ENCODE assay signal across 1 cellular context in the genomic region with DNA sequence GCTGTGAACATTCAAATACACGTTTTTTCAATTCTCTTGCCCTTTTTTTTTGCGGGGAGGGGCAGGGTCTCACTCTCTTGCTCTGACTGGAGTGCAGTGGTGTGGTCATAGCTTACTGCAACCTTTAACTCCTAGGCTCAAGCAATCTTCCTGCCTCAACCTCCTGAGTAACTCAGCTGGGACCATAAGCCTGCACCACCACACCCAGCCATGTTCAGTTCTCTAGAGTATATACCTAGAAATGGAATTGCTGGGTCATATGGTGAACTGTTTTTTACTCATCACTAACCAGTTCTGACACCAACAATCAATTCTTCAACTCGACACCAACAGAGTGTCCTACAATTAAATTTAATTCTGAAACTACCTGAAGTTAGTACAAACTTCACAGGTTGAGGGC.
TF ChIP-seq lines count a peak whose summit lies in the region.

No MANE protein-coding gene starts in this region.

TF ChIP-seq in GM12878, 131 proteins besides CTCF, POLR2A, EP300 and RAD21 (continued from another document):
- TF ChIP-seq, protein P1, sequence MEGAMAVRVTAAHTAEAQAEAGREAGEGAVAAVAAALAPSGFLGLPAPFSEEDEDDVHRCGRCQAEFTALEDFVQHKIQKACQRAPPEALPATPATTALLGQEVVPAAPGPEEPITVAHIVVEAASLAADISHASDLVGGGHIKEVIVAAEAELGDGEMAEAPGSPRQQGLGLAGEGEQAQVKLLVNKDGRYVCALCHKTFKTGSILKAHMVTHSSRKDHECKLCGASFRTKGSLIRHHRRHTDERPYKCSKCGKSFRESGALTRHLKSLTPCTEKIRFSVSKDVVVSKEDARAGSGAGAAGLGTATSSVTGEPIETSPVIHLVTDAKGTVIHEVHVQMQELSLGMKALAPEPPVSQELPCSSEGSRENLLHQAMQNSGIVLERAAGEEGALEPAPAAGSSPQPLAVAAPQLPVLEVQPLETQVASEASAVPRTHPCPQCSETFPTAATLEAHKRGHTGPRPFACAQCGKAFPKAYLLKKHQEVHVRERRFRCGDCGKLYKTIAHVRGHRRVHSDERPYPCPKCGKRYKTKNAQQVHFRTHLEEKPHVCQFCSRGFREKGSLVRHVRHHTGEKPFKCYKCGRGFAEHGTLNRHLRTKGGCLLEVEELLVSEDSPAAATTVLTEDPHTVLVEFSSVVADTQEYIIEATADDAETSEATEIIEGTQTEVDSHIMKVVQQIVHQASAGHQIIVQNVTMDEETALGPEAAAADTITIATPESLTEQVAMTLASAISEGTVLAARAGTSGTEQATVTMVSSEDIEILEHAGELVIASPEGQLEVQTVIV (IDR thresholded peaks at IDR 0.05; ENCODE audit: borderline replicate concordance, partially characterized antibody) = no peak
- TF ChIP-seq BMI1 (IDR thresholded peaks at IDR 0.05; ENCODE audit: borderline replicate concordance) = no peak
- TF ChIP-seq IKZF2 (IDR thresholded peaks at IDR 0.05) = no peak
- no peak for TF ChIP-seq NBN (IDR thresholded peaks at IDR 0.05)
- peak; percentile 65; the same call in 1 of the 2 replicates for TF ChIP-seq IRF4 (IDR thresholded peaks at IDR 0.05; ENCODE audit: low read depth, low read length)
- TF ChIP-seq HDAC2 (IDR thresholded peaks at IDR 0.05) = no peak
- TF ChIP-seq JUNB (IDR thresholded peaks at IDR 0.05) = peak; percentile 85
- TF ChIP-seq, protein P2, sequence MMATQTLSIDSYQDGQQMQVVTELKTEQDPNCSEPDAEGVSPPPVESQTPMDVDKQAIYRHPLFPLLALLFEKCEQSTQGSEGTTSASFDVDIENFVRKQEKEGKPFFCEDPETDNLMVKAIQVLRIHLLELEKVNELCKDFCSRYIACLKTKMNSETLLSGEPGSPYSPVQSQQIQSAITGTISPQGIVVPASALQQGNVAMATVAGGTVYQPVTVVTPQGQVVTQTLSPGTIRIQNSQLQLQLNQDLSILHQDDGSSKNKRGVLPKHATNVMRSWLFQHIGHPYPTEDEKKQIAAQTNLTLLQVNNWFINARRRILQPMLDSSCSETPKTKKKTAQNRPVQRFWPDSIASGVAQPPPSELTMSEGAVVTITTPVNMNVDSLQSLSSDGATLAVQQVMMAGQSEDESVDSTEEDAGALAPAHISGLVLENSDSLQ (IDR thresholded peaks at IDR 0.05) = no peak
- TF ChIP-seq BACH1 (IDR thresholded peaks at IDR 0.05; ENCODE audit: borderline replicate concordance) = no peak
- no peak for TF ChIP-seq SP1 (IDR thresholded peaks at IDR 0.05; ENCODE audit: low read depth, low read length)
- TF ChIP-seq, protein P3, sequence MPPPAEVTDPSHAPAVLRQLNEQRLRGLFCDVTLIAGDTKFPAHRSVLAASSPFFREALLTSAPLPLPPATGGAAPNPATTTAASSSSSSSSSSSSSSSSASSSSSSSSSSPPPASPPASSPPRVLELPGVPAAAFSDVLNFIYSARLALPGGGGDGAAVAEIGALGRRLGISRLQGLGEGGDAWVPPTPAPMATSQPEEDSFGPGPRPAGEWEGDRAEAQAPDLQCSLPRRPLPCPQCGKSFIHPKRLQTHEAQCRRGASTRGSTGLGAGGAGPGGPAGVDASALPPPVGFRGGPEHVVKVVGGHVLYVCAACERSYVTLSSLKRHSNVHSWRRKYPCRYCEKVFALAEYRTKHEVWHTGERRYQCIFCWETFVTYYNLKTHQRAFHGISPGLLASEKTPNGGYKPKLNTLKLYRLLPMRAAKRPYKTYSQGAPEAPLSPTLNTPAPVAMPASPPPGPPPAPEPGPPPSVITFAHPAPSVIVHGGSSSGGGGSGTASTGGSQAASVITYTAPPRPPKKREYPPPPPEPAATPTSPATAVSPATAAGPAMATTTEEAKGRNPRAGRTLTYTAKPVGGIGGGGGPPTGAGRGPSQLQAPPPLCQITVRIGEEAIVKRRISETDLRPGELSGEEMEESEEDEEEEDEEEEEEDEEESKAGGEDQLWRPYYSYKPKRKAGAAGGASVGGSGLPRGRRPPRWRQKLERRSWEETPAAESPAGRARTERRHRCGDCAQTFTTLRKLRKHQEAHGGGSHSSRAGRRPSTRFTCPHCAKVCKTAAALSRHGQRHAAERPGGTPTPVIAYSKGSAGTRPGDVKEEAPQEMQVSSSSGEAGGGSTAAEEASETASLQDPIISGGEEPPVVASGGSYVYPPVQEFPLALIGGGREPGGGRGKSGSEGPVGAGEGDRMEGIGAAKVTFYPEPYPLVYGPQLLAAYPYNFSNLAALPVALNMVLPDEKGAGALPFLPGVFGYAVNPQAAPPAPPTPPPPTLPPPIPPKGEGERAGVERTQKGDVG (CRISPR knock-in tag; IDR thresholded peaks at IDR 0.05) = no peak
- TF ChIP-seq TARDBP (IDR thresholded peaks at IDR 0.05; ENCODE audit: borderline replicate concordance) = no peak
- TF ChIP-seq, protein P4, sequence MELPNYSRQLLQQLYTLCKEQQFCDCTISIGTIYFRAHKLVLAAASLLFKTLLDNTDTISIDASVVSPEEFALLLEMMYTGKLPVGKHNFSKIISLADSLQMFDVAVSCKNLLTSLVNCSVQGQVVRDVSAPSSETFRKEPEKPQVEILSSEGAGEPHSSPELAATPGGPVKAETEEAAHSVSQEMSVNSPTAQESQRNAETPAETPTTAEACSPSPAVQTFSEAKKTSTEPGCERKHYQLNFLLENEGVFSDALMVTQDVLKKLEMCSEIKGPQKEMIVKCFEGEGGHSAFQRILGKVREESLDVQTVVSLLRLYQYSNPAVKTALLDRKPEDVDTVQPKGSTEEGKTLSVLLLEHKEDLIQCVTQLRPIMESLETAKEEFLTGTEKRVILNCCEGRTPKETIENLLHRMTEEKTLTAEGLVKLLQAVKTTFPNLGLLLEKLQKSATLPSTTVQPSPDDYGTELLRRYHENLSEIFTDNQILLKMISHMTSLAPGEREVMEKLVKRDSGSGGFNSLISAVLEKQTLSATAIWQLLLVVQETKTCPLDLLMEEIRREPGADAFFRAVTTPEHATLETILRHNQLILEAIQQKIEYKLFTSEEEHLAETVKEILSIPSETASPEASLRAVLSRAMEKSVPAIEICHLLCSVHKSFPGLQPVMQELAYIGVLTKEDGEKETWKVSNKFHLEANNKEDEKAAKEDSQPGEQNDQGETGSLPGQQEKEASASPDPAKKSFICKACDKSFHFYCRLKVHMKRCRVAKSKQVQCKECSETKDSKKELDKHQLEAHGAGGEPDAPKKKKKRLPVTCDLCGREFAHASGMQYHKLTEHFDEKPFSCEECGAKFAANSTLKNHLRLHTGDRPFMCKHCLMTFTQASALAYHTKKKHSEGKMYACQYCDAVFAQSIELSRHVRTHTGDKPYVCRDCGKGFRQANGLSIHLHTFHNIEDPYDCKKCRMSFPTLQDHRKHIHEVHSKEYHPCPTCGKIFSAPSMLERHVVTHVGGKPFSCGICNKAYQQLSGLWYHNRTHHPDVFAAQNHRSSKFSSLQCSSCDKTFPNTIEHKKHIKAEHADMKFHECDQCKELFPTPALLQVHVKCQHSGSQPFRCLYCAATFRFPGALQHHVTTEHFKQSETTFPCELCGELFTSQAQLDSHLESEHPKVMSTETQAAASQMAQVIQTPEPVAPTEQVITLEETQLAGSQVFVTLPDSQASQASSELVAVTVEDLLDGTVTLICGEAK (IDR thresholded peaks at IDR 0.05; ENCODE audit: borderline replicate concordance) = no peak
- TF ChIP-seq KAT2A (conservative IDR thresholded peaks at IDR 0.05; ENCODE audit: control insufficient read depth, low read depth, low read length) = no peak
